ENCODE assay signal across 13 cellular contexts in the genomic region with DNA sequence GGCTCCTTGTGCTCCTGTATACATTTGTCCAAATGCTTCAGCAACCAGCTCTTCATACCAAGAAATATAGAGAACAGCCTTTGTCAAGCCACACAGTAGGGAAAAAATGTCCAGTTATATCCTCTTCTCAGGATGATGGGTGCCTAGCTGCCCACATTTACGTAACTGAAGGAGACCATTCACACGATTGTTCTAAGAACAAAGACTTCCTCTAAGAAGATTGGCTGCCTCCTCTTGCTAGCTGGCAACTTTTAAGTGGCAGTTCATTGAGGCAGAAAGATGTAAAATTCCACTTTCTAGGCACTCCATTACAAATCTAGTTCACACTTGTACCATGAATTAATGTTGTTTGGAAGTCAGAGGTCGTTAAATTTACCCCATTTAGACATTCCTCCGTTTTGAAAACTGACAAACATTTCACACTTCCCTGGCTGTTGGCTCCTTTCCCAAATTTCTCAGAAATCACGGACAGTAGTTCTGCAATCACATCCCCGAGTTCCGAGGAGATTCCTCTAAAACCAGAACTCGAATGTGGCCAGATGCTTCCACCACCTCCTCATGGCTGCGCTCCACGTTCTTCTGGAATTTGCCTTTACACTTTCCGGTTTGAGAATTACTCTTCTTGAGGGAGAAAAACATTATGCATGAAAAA. TPM values are rescaled to one million over a fixed set of nuclear protein-coding genes. Genes with fewer than 3 reads are reported as not detected.
DNase-seq lines count a peak whose midpoint lies in the region; ATAC-seq and TF ChIP-seq lines count a peak whose summit lies in the region.
"Had no signal": no experiment of that assay in that cellular context is flagged by ENCODE, and none has a peak within 500 bp of the region (broad histone marks: within the 10 kb centered on the region; RNA-seq: fewer than 3 reads in every experiment).

No MANE protein-coding gene starts in this region.

- dilution Hi-C loops in IMR-90 (cut with HindIII; ENCODE audit: low sequenced_read_pairs, unreplicated experiment) = no loop called here

- H3K27ac ChIP-seq in IMR-90 (ENCODE audit: insufficient read depth, low read length) (no peak overlapping the region), dorsolateral prefrontal cortex (peak overlapping the region in 54 of 59 donors; percentile 11 to 85 (median 53)), mesenchymal stem cell (ENCODE audit: low read length, poor library complexity, severe bottlenecking) (no peak overlapping the region), stomach (peak overlapping the region in 4 of 5 donors; percentile 20 to 58 (median 47))
- H3K27ac ChIP-seq: upper lobe of left lung had no signal

- H3K18ac ChIP-seq in IMR-90 (ENCODE audit: low read depth, low read length) (no peak overlapping the region), mesenchymal stem cell (ENCODE audit: low read depth in 1 of 2, low read length in 2 of 2) (no peak overlapping the region)

- TF ChIP-seq CTCF in IMR-90 (conservative IDR thresholded peaks at IDR 0.05; ENCODE audit: low read depth, low read length) (no peak), dorsolateral prefrontal cortex (IDR thresholded peaks at IDR 0.05 in 54 of 56, conservative IDR thresholded peaks at IDR 0.05 in 2 of 56; ENCODE audit: low read depth in 1 of 56, partially characterized antibody in 56 of 56) (peak in 1 of 56 donors; percentile 19), stomach (IDR thresholded peaks at IDR 0.05) (no peak)

- H3K14ac ChIP-seq in IMR-90 (replicated peaks; ENCODE audit: low read depth, low read length) (0 out of 2 replicates have a peak overlapping the region, but pooled peaks have one; percentile 13), mesenchymal stem cell (ENCODE audit: low read length in 2 of 2) (no peak overlapping the region)

- H2BK12ac ChIP-seq in mesenchymal stem cell (ENCODE audit: low read length in 2 of 2) = no peak overlapping the region

- no peak overlapping the region for H4K5ac ChIP-seq in IMR-90 (ENCODE audit: low read depth, low read length)

- POLR2A ChIA-PET in IMR-90 (lab: Charles Lee; ENCODE audit: unreplicated experiment) = no interaction called here

- WGBS in IMR-90 (ENCODE audit: extremely low coverage in 2 of 2, insufficient read length in 1 of 2), 2 experiments = no CpG with 5 or more reads among the region's 11 CpGs
- WGBS in mesenchymal stem cell = 85% methylated on average over 10 of the region's 11 CpGs
- WGBS in stomach, 5 donors = 57 to 78% (median 69%) methylated on average over 11 of the region's 11 CpGs

- H3K56ac ChIP-seq in IMR-90 (ENCODE audit: extremely low read depth, insufficient read depth, low read length) = no peak overlapping the region

- peak overlapping the region; percentile 25; the same call in 1 of the 2 replicates for H3K4ac ChIP-seq in IMR-90 (ENCODE audit: low read depth, low read length)
- H3K4ac ChIP-seq in mesenchymal stem cell (ENCODE audit: low read depth in 1 of 2, low read length in 2 of 2) = no peak overlapping the region

- H2BK15ac ChIP-seq in IMR-90 (ENCODE audit: low read depth, low read length) (0 out of 3 replicates have a peak overlapping the region, but pooled peaks have one; percentile 63), mesenchymal stem cell (ENCODE audit: low read depth, poor library complexity, severe bottlenecking) (no peak overlapping the region)

- H3K36me3 ChIP-seq in IMR-90 (ENCODE audit: control insufficient read depth, insufficient read depth, low read length) (no peaks in the 10 kb centered on the region), mesenchymal stem cell (ENCODE audit: control insufficient read depth in 1 of 2, insufficient read depth in 2 of 2, low read depth in 1 of 2, low read length in 2 of 2) (no peaks in the 10 kb centered on the region), stomach (no peaks in the 10 kb centered on the region)
- H3K36me3 ChIP-seq: upper lobe of left lung had no signal

- H3K4me3 ChIP-seq in IMR-90 (ENCODE audit: insufficient read depth, low read depth, low read length) (no peak overlapping the region), dorsolateral prefrontal cortex (peak overlapping the region in 3 of 59 donors; percentile 1 to 8 (median 7)), mesenchymal stem cell (ENCODE audit: insufficient read depth in 1 of 2, low read depth in 1 of 2, low read length in 2 of 2) (peak overlapping the region in 1 of 2 experiments; percentile 21), stomach (no peak overlapping the region)
- H3K4me3 ChIP-seq: upper lobe of left lung had no signal

- H3K27me3 ChIP-seq in IMR-90 (ENCODE audit: control insufficient read depth, insufficient read depth, low read length) (no peaks in the 10 kb centered on the region), dorsolateral prefrontal cortex (no peaks in the 10 kb centered on the region), mesenchymal stem cell (ENCODE audit: control insufficient read depth in 1 of 2, insufficient read depth in 1 of 2, low read length in 2 of 2) (no peaks in the 10 kb centered on the region), stomach (no peaks in the 10 kb centered on the region)
- H3K27me3 ChIP-seq: upper lobe of left lung had no signal

- no peak overlapping the region; the same call in 1 of the 2 replicates for H3K23ac ChIP-seq in IMR-90 (ENCODE audit: low read depth, low read length)
- no peak overlapping the region for H3K23ac ChIP-seq in mesenchymal stem cell (ENCODE audit: low read length in 2 of 2)

- CTCF ChIA-PET in IMR-90 (lab: Yijun Ruan, JAX) = no interaction called here

- H2AFZ ChIP-seq in IMR-90 (replicated peaks; ENCODE audit: low read length, poor library complexity) (peak overlapping the region; percentile 24), mesenchymal stem cell (ENCODE audit: low read depth, low read length) (no peak overlapping the region)

- 0 out of 2 replicates have a peak overlapping the region, but pooled peaks have one; percentile 14 for H2BK20ac ChIP-seq in IMR-90 (ENCODE audit: low read depth, low read length)

- H4K91ac ChIP-seq in IMR-90 (ENCODE audit: insufficient read depth, low read depth, low read length) (no peak overlapping the region), mesenchymal stem cell (ENCODE audit: low read length) (no peak overlapping the region)

- H3K4me1 ChIP-seq in IMR-90 (ENCODE audit: control insufficient read depth, insufficient read depth, low read length) = peaks cover 10% of the 10 kb centered on the region
- peaks cover 2% of the 10 kb centered on the region for H3K4me1 ChIP-seq in mesenchymal stem cell (ENCODE audit: control insufficient read depth, insufficient read depth, low read depth, low read length)
- H3K4me1 ChIP-seq in stomach = peaks cover 0 to 21% (median 12%) of the 10 kb centered on the region in 4 donors

- TF ChIP-seq POLR2A in IMR-90 (IDR thresholded peaks at IDR 0.05; ENCODE audit: low read depth, low read length) = no peak
- TF ChIP-seq POLR2A in stomach (IDR thresholded peaks at IDR 0.05) = no peak

- no peaks in the 10 kb centered on the region for H3K9me3 ChIP-seq in IMR-90 (ENCODE audit: control insufficient read depth, insufficient read depth, low read length)
- no peaks in the 10 kb centered on the region for H3K9me3 ChIP-seq in mesenchymal stem cell (ENCODE audit: control insufficient read depth, low read length)
- no peaks in the 10 kb centered on the region for H3K9me3 ChIP-seq in stomach
- H3K9me3 ChIP-seq: SK-N-SH, upper lobe of left lung had no signal

- TF ChIP-seq RAD21 in IMR-90 (IDR thresholded peaks at IDR 0.05; ENCODE audit: low read length) = no peak

- TF ChIP-seq EP300 in stomach (IDR thresholded peaks at IDR 0.05) = no peak

- H3K9ac ChIP-seq in IMR-90 (ENCODE audit: low read depth, low read length) (no peak overlapping the region), mesenchymal stem cell (ENCODE audit: low read length) (peak overlapping the region; percentile 81)
- H3K9ac ChIP-seq: SK-N-SH had no signal

- H3K4me2 ChIP-seq in IMR-90 (ENCODE audit: low read depth, low read length) (no peak overlapping the region), mesenchymal stem cell (ENCODE audit: low read length, poor library complexity, severe bottlenecking) (no peak overlapping the region)
- H3K4me2 ChIP-seq: SK-N-SH had no signal

- in situ Hi-C loops in IMR-90 (cut with MboI; ENCODE audit: low sequenced_read_pairs) = no loop called here

- H2AK5ac ChIP-seq in IMR-90 (ENCODE audit: low read depth, low read length) (no peak overlapping the region), mesenchymal stem cell (ENCODE audit: low read length, severe bottlenecking) (no peak overlapping the region)

- no peaks in the 10 kb centered on the region for H3K9me1 ChIP-seq in IMR-90 (ENCODE audit: insufficient read depth, low read length)

- intact Hi-C loops in IMR-90 (cut with micrococcal nuclease) = loop anchor here (1.0 kb wide), 1 partner anchor 7 kb away; no protein-coding TSS in a partner anchor
- intact Hi-C loops in dorsolateral prefrontal cortex (cut with DNase I) = loop anchor here in 1 of 2 donors (5.0 kb wide), 1 partner anchor 73 kb away; no protein-coding TSS in a partner anchor
- intact Hi-C loops in stomach (cut with DNase I; ENCODE audit: low total_unique reads) = no loop called here

- H4K20me1 ChIP-seq in IMR-90 (ENCODE audit: insufficient read depth, low read length) = no peaks in the 10 kb centered on the region

- peak; percentile 52 for ATAC-seq in IMR-90 (ENCODE audit: low read depth)
- ATAC-seq in HG03378 (IDR thresholded peaks at IDR 0.05; ENCODE audit: unreplicated experiment) = no peak
- no peak for ATAC-seq in GM21528 (IDR thresholded peaks at IDR 0.05; ENCODE audit: low FRiP score, unreplicated experiment)

- no TSS peak for BruUV-seq in IMR-90 (replicated peaks; lab: Mats Ljungman, UMichigan)

- H2BK120ac ChIP-seq in IMR-90 (ENCODE audit: low read depth, low read length) = no peak overlapping the region
- no peak overlapping the region for H2BK120ac ChIP-seq in mesenchymal stem cell (ENCODE audit: low read depth, low read length)

- no peaks in the 10 kb centered on the region for H3K79me1 ChIP-seq in IMR-90 (ENCODE audit: low read depth in 1 of 2, low read length in 2 of 2)
- H3K79me1 ChIP-seq in mesenchymal stem cell (replicated peaks; ENCODE audit: low read length, poor library complexity, severe bottlenecking) = no peaks in the 10 kb centered on the region

- H4K8ac ChIP-seq in IMR-90 (ENCODE audit: low read depth in 2 of 2, low read length in 2 of 2) (peak overlapping the region in 1 of 2 experiments; percentile 32; a peak in 1 of 4 replicates), mesenchymal stem cell (ENCODE audit: low read length) (no peak overlapping the region)

- H2BK5ac ChIP-seq in IMR-90 (ENCODE audit: low read depth, low read length, poor library complexity, severe bottlenecking) (no peak overlapping the region), mesenchymal stem cell (ENCODE audit: low read depth, low read length, poor library complexity, severe bottlenecking) (no peak overlapping the region)

- DNase-seq in IMR-90 = peak; percentile 42
- peak in 3 of 10 donors; percentile 59 to 64 (median 61) for DNase-seq in dorsolateral prefrontal cortex
- peak; percentile 33 for DNase-seq in mesenchymal stem cell
- no peak for DNase-seq in stomach
- no peak for DNase-seq in KG1 (lab: John Stamatoyannopoulos, UW)
- DNase-seq in NCI-H1436 treated with DMSO at 0.1 percent for 48 hours (lab: John Stamatoyannopoulos, UW) = no peak
- DNase-seq: activated CD4-positive, alpha-beta T cell treated with anti-CD3 and anti-CD28 coated beads, Interleukin-2, amount 50 U/mL, for 1 hour; activated naive CD4-positive, alpha-beta T cell treated with Interleukin-2 at 50 U/mL for 16 hours; effector CD8-positive, alpha-beta T cell; SK-N-SH; upper lobe of left lung had no signal

- H2AK9ac ChIP-seq in IMR-90 (replicated peaks; ENCODE audit: low read depth, low read length, poor library complexity) = no peak overlapping the region

RNA-seq across cellular contexts. Expression of a gene that starts 45.6 kb away (rescaled TPM):
- total RNA-seq in IMR-90 (2012; rRNA removed) (9.4 and 14.3 TPM in 2 replicates), dorsolateral prefrontal cortex (10 to 100 TPM in 117 of 120 experiments, 1 to 10 TPM in 3; 8.9 to 51.5 (median 20.8) TPM), stomach (10 to 100 TPM in 4 of 5 donors, 1 to 10 TPM in 1; 9.4 to 82.3 (median 47.1) TPM)
- polyA plus RNA-seq in IMR-90 (2012; rRNA removed) (22.0 and 25.6 TPM in 2 replicates), stomach (1 to 10 TPM; 6.6 to 9.8 (median 9.1) TPM)
- polyA plus RNA-seq in IMR-90 (2012; cell fraction: cytosol; rRNA removed) = 19.2 and 30.9 TPM in 2 replicates
- 26.9 and 32.7 TPM in 2 replicates for polyA plus RNA-seq in IMR-90 (2012; cell fraction: nucleus; rRNA removed; ENCODE audit: low replicate concordance)
- 111 TPM for polyA plus RNA-seq in mesenchymal stem cell (2013, experiment 1 of 2)
- polyA plus RNA-seq in mesenchymal stem cell (2013, experiment 2 of 2) = 109 TPM

Comparison
In these comparisons a context has a peak if more than half of its experiments do, and no peak if none do; other contexts are left out.
1. DNase-seq: peak in IMR-90 (single experiment) and mesenchymal stem cell (single experiment); none in stomach (single experiment), KG1 (single experiment) and NCI-H1436 treated with DMSO at 0.1 percent for 48 hours (single experiment).
2. H3K27ac ChIP-seq: peak in dorsolateral prefrontal cortex (54 of 59) and stomach (4 of 5); none in IMR-90 (single experiment) and mesenchymal stem cell (single experiment).